ENCODE assay signal across 8 cellular contexts in genomic region chr1:37602750-37603694, GRCh38. TPM values are rescaled to one million over a fixed set of nuclear protein-coding genes. Genes with fewer than 3 reads are reported as not detected.
DNase-seq lines count a peak whose midpoint lies in the region; ATAC-seq, FAIRE-seq and TF ChIP-seq lines count a peak whose summit lies in the region.

No MANE protein-coding gene starts in this region.

- DNase-seq in BE2C (peak; percentile 60), GM19239 (ENCODE audit: insufficient read length, low spot score) (peak; percentile 50), NCI-H460 (ENCODE audit: extremely low read depth, low read depth) (peak; percentile 44), fibroblast of lung (ENCODE audit: low read depth in 2 of 2) (peak in 1 of 2 donors; percentile 29), foreskin melanocyte (no peak)
- peak; percentile 53 for DNase-seq in activated CD8-positive, alpha-beta T cell treated with anti-CD3 and anti-CD28 coated beads, Interleukin-2, amount 10 ng/mL, durations not matched to agents 7 days and 5 days

- no peaks in the 10 kb centered on the region for H3K9me3 Mint-ChIP-seq in activated CD8-positive, alpha-beta T cell treated with anti-CD3 and anti-CD28 coated beads, Interleukin-2, amount 10 ng/mL, durations not matched to agents 7 days and 5 days (ENCODE audit: insufficient read depth)

- no peak overlapping the region for H3K4me3 Mint-ChIP-seq in activated CD8-positive, alpha-beta T cell treated with anti-CD3 and anti-CD28 coated beads, Interleukin-2, amount 10 ng/mL, durations not matched to agents 7 days and 5 days

- no peak overlapping the region for H3K9ac ChIP-seq in fibroblast of lung (ENCODE audit: insufficient read depth, low read length)
- H3K9ac ChIP-seq in parathyroid adenoma = no peak overlapping the region

- no peak overlapping the region for H3K4me3 ChIP-seq in BE2C (ENCODE audit: low read depth, low read length)
- H3K4me3 ChIP-seq in fibroblast of lung (replicated peaks in 1 of 4; ENCODE audit: control extremely low read depth in 1 of 4, insufficient read depth in 1 of 4, low read depth in 3 of 4, low read length in 4 of 4) = no peak overlapping the region
- H3K4me3 ChIP-seq in parathyroid adenoma (ENCODE audit: low read depth, low read length) = no peak overlapping the region

- H3K27me3 Mint-ChIP-seq in activated CD8-positive, alpha-beta T cell treated with anti-CD3 and anti-CD28 coated beads, Interleukin-2, amount 10 ng/mL, durations not matched to agents 7 days and 5 days (ENCODE audit: low read depth) = peaks cover 21% of the 10 kb centered on the region

- no peaks in the 10 kb centered on the region for H3K36me3 ChIP-seq in BE2C
- H3K36me3 ChIP-seq in fibroblast of lung (ENCODE audit: control insufficient read depth, insufficient read depth, low read length) = no peaks in the 10 kb centered on the region
- H3K36me3 ChIP-seq in parathyroid adenoma (ENCODE audit: control insufficient read depth, insufficient read depth, low read length) = no peaks in the 10 kb centered on the region

- H3K4me2 ChIP-seq in fibroblast of lung (ENCODE audit: extremely low read depth, insufficient read depth, low read length) (no peak overlapping the region), parathyroid adenoma (ENCODE audit: low read length) (no peak overlapping the region)

- POLR2A ChIA-PET in activated CD8-positive, alpha-beta T cell treated with anti-CD3 and anti-CD28 coated beads, Interleukin-2, amount 10 ng/mL, durations not matched to agents 7 days and 5 days (lab: Charles Lee) = interaction anchor here (0.9 kb wide), 1 partner anchor 87 kb away, joined by 3 read pairs; a partner anchor contains a TSS

- H4K20me1 ChIP-seq in fibroblast of lung (ENCODE audit: control insufficient read depth, extremely low read depth, insufficient read depth, low read length) = no peaks in the 10 kb centered on the region

- peak; percentile 76 for ATAC-seq in activated CD8-positive, alpha-beta T cell treated with anti-CD3 and anti-CD28 coated beads, Interleukin-2, amount 10 ng/mL, durations not matched to agents 7 days and 5 days
- no peak for ATAC-seq in HG03196 (IDR thresholded peaks at IDR 0.05; ENCODE audit: unreplicated experiment)

- FAIRE-seq in GM19239 (lab: Jason Lieb, UNC) = peak; percentile 70

- H3K27ac Mint-ChIP-seq in activated CD8-positive, alpha-beta T cell treated with anti-CD3 and anti-CD28 coated beads, Interleukin-2, amount 10 ng/mL, durations not matched to agents 7 days and 5 days = no peak overlapping the region

- H3K79me2 ChIP-seq in fibroblast of lung (ENCODE audit: control insufficient read depth, insufficient read depth, low read length) = no peaks in the 10 kb centered on the region
- no peaks in the 10 kb centered on the region for H3K79me2 ChIP-seq in parathyroid adenoma

- H3K4me1 ChIP-seq in BE2C = no peaks in the 10 kb centered on the region
- no peaks in the 10 kb centered on the region for H3K4me1 ChIP-seq in fibroblast of lung (ENCODE audit: control insufficient read depth, extremely low read depth, insufficient read depth, low read length)
- no peaks in the 10 kb centered on the region for H3K4me1 ChIP-seq in parathyroid adenoma

- H3K36me3 Mint-ChIP-seq in activated CD8-positive, alpha-beta T cell treated with anti-CD3 and anti-CD28 coated beads, Interleukin-2, amount 10 ng/mL, durations not matched to agents 7 days and 5 days (ENCODE audit: low read depth) = no peaks in the 10 kb centered on the region

- H3K27me3 ChIP-seq in BE2C (no peaks in the 10 kb centered on the region), fibroblast of lung (ENCODE audit: control insufficient read depth, insufficient read depth, low read length) (peaks cover 4% of the 10 kb centered on the region), parathyroid adenoma (ENCODE audit: control insufficient read depth, insufficient read depth, low read length) (no peaks in the 10 kb centered on the region)

- H3K4me1 Mint-ChIP-seq in activated CD8-positive, alpha-beta T cell treated with anti-CD3 and anti-CD28 coated beads, Interleukin-2, amount 10 ng/mL, durations not matched to agents 7 days and 5 days (ENCODE audit: low read depth) = no peaks in the 10 kb centered on the region

- H3K9me3 ChIP-seq in BE2C (no peaks in the 10 kb centered on the region), fibroblast of lung (ENCODE audit: control insufficient read depth, insufficient read depth, low read depth, low read length) (no peaks in the 10 kb centered on the region), parathyroid adenoma (ENCODE audit: control insufficient read depth, low read length) (no peaks in the 10 kb centered on the region)

- CTCF ChIA-PET in activated CD8-positive, alpha-beta T cell treated with anti-CD3 and anti-CD28 coated beads, Interleukin-2, amount 10 ng/mL, durations not matched to agents 7 days and 5 days (lab: Charles Lee) = interaction anchor here (0.7 to 11.9 kb wide), 28 partner anchors 9 to 408 kb away, joined by 3 to 196 read pairs (median 4); partner anchors contain the start of genes C1orf122, CDCA8, MEAF6 and SNIP1

- H3K27ac ChIP-seq in fibroblast of lung (ENCODE audit: insufficient read depth, low read length) (no peak overlapping the region), parathyroid adenoma (no peak overlapping the region)

- H2AFZ ChIP-seq in fibroblast of lung (ENCODE audit: low read length) (no peak overlapping the region), parathyroid adenoma (no peak overlapping the region)

- TF ChIP-seq CTCF in BE2C (IDR thresholded peaks at IDR 0.05; ENCODE audit: low read depth, low read length) (peak; percentile 74), fibroblast of lung (conservative IDR thresholded peaks at IDR 0.05 in 1 of 2, IDR thresholded peaks at IDR 0.05 in 1 of 2; ENCODE audit: low read depth in 1 of 2, low read length in 2 of 2) (peak; percentile 75 to 78), parathyroid adenoma (IDR thresholded peaks at IDR 0.05) (peak; percentile 44)

RNA-seq across cellular contexts. Expression of gene GNL2, which starts 7.3 kb away (rescaled TPM):
- polyA plus RNA-seq in BE2C (2012; ENCODE audit: insufficient read depth, insufficient read length, low read depth) = 44.4 TPM
- total RNA-seq in NCI-H460 (2014; rRNA removed; shearing (Covaris generic)) = 34.8 and 50.8 TPM in 2 replicates
- polyA plus RNA-seq in NCI-H460 (2014; cell fraction: nucleus; rRNA removed) = 56.7 and 67.9 TPM in 2 replicates
- 10 to 100 TPM; 50.8 to 54.4 TPM for total RNA-seq in activated CD8-positive, alpha-beta T cell treated with anti-CD3 and anti-CD28 coated beads, Interleukin-2, amount 10 ng/mL, durations not matched to agents 7 days and 5 days
- total RNA-seq in fibroblast of lung = 56.0 and 73.3 TPM in 2 replicates
- polyA plus RNA-seq in fibroblast of lung = 50.0 and 58.7 TPM in 2 replicates
- 79.3 and 101 TPM in 2 replicates for polyA plus RNA-seq in fibroblast of lung (2012)
- polyA minus RNA-seq in fibroblast of lung (ENCODE audit: low replicate concordance) = 11.9 and 22.6 TPM in 2 replicates

RNA-seq across cellular contexts. Expression of gene RSPO1, which starts 31.7 kb away (rescaled TPM):
- polyA plus RNA-seq in BE2C (2012; ENCODE audit: insufficient read depth, insufficient read length, low read depth) = not detected
- not detected in 2 replicates for total RNA-seq in NCI-H460 (2014; rRNA removed; shearing (Covaris generic))
- not detected in 2 replicates for polyA plus RNA-seq in NCI-H460 (2014; cell fraction: nucleus; rRNA removed)
- not detected for total RNA-seq in activated CD8-positive, alpha-beta T cell treated with anti-CD3 and anti-CD28 coated beads, Interleukin-2, amount 10 ng/mL, durations not matched to agents 7 days and 5 days
- total RNA-seq in fibroblast of lung = 0.26 and 0.50 TPM in 2 replicates
- polyA plus RNA-seq in fibroblast of lung = 0.08 and 0.15 TPM in 2 replicates
- polyA plus RNA-seq in fibroblast of lung (2012) = 0.05 and 0.14 TPM in 2 replicates
- not detected in 2 replicates for polyA minus RNA-seq in fibroblast of lung (ENCODE audit: low replicate concordance)

RNA-seq across cellular contexts. Expression of gene DNALI1, which starts 46.3 kb away (rescaled TPM):
- 4.9 TPM for polyA plus RNA-seq in BE2C (2012; ENCODE audit: insufficient read depth, insufficient read length, low read depth)
- not detected in 2 replicates for total RNA-seq in NCI-H460 (2014; rRNA removed; shearing (Covaris generic))
- polyA plus RNA-seq in NCI-H460 (2014; cell fraction: nucleus; rRNA removed) = not detected in 2 replicates
- total RNA-seq in activated CD8-positive, alpha-beta T cell treated with anti-CD3 and anti-CD28 coated beads, Interleukin-2, amount 10 ng/mL, durations not matched to agents 7 days and 5 days = not detected
- total RNA-seq in fibroblast of lung = 3.6 and 5.0 TPM in 2 replicates
- polyA plus RNA-seq in fibroblast of lung = 8.3 and 13.4 TPM in 2 replicates
- polyA plus RNA-seq in fibroblast of lung (2012) = 20.5 and 23.2 TPM in 2 replicates
- polyA minus RNA-seq in fibroblast of lung (ENCODE audit: low replicate concordance) = 5.5 and 18.9 TPM in 2 replicates

RNA-seq across cellular contexts. Expression of gene SNIP1, which starts 48.9 kb away (rescaled TPM):
- polyA plus RNA-seq in BE2C (2012; ENCODE audit: insufficient read depth, insufficient read length, low read depth) = 23.3 TPM
- total RNA-seq in NCI-H460 (2014; rRNA removed; shearing (Covaris generic)) = 8.6 and 9.1 TPM in 2 replicates
- 4.1 and 6.5 TPM in 2 replicates for polyA plus RNA-seq in NCI-H460 (2014; cell fraction: nucleus; rRNA removed)
- total RNA-seq in activated CD8-positive, alpha-beta T cell treated with anti-CD3 and anti-CD28 coated beads, Interleukin-2, amount 10 ng/mL, durations not matched to agents 7 days and 5 days = 10 to 100 TPM; 24.1 to 27.7 TPM
- total RNA-seq in fibroblast of lung = 10.9 and 11.3 TPM in 2 replicates
- polyA plus RNA-seq in fibroblast of lung = 8.0 and 8.2 TPM in 2 replicates
- 7.1 and 9.5 TPM in 2 replicates for polyA plus RNA-seq in fibroblast of lung (2012)
- 3.5 and 4.5 TPM in 2 replicates for polyA minus RNA-seq in fibroblast of lung (ENCODE audit: low replicate concordance)
